ENCODE assay signal across 21 cellular contexts in the genomic region with DNA sequence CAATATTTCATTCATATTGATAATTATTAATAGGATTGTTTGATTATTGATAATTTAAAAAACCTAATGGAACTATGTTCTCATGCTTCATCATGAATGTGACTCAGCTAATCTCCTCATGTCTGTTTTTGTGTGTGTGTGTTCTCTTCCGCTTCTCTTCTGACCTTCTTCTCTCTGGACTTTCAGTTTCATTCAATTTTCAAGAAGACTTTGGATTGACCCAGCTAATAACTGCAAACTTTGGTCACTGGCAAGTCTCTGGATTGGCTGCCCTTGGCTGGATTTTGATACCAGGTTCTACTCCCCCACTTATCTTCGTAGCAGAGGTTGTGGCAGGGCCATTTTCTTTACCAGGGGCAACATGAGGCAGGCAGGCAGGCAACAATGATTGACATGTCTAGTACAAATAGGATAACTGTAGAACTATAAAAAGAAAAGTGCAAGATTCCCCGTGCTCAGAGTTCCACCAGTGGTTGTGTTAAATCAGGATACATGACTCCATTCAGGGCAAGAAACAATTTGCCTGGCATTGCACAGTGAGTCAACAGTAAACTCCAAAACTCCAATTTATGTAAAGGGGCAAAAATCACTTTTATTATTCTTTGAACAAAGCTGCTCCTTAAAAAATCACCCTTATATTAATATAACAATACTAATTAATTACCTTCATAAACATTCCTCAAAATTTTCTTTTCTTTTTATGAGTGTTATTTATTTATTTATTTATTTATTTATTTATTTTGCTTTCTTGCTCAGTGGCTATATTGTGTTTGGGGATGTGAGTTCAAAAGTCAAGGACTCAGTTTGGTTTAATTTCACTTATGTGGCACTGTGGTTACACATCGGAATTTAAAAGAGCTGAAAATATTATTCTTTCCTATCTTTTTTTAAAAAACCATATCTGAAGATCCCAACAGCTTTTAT.
DNase-seq lines count a peak whose midpoint lies in the region; ATAC-seq, FAIRE-seq and TF ChIP-seq lines count a peak whose summit lies in the region.
"Had no signal": no experiment of that assay in that cellular context is flagged by ENCODE, and none has a peak within 500 bp of the region (broad histone marks: within the 10 kb centered on the region; RNA-seq: fewer than 3 reads in every experiment).

No MANE protein-coding gene starts in this region.

- WGBS in A549 (ENCODE audit: missing lambda C conversion rate), result 78% methylated on average over 4 of the region's 4 CpGs

- no peak for TF ChIP-seq RAD21 in A549 (conservative IDR thresholded peaks at IDR 0.05 in 1 of 2, IDR thresholded peaks at IDR 0.05 in 1 of 2)

- H3K9ac ChIP-seq in neural progenitor cell, result no peak overlapping the region

- no peaks in the 10 kb centered on the region for H3K27me3 Mint-ChIP-seq in GM23338 (ENCODE audit: insufficient read depth, low read depth, poor library complexity)
- H3K27me3 Mint-ChIP-seq in neural progenitor cell (ENCODE audit: insufficient read depth, low read depth), result no peaks in the 10 kb centered on the region
- H3K27me3 Mint-ChIP-seq in CD4-positive, alpha-beta T cell, result no peaks in the 10 kb centered on the region

- no peak for TF ChIP-seq EP300 in A549 (IDR thresholded peaks at IDR 0.05)

- intact Hi-C loops in CD4-positive, alpha-beta T cell (cut with DNase I, micrococcal nuclease), result no loop called here

- POLR2A ChIA-PET in A549 (lab: Yijun Ruan, JAX), result interaction anchor here (1.2 kb wide), 1 partner anchor 167 kb away, joined by 7 read pairs; no protein-coding TSS in a partner anchor
- POLR2A ChIA-PET in CD4-positive, alpha-beta T cell (lab: Charles Lee), result no interaction called here

- H4K20me1 ChIP-seq in GM23338 (replicated peaks; ENCODE audit: insufficient read depth), result no peaks in the 10 kb centered on the region
- H4K20me1 ChIP-seq in neural progenitor cell (ENCODE audit: low read depth), result no peaks in the 10 kb centered on the region

- H3K27me3 ChIP-seq in GM23338 (ENCODE audit: insufficient read depth) (no peaks in the 10 kb centered on the region), neural progenitor cell (no peaks in the 10 kb centered on the region)
- no peaks in the 10 kb centered on the region for H3K27me3 ChIP-seq in CD4-positive, alpha-beta T cell (ENCODE audit: control insufficient read depth, insufficient read depth, low read length)
- H3K27me3 ChIP-seq: BE2C had no signal

- H3K9me2 ChIP-seq in GM23338 (ENCODE audit: insufficient read depth), result no peaks in the 10 kb centered on the region; the same call in 1 of the 2 replicates

- H3K4me3 Mint-ChIP-seq in GM23338 (no peak overlapping the region), neural progenitor cell (no peak overlapping the region)
- H3K4me3 Mint-ChIP-seq in CD4-positive, alpha-beta T cell, result no peak overlapping the region
- H3K4me3 Mint-ChIP-seq: CD8-positive, alpha-beta T cell had no signal

- H3K27ac Mint-ChIP-seq in GM23338 (0 out of 2 replicates have a peak overlapping the region, but pooled peaks have one; percentile 29), neural progenitor cell (no peak overlapping the region)
- H3K27ac Mint-ChIP-seq in CD4-positive, alpha-beta T cell, result no peak overlapping the region
- H3K27ac Mint-ChIP-seq: CD8-positive, alpha-beta T cell had no signal

- no peaks in the 10 kb centered on the region; the same call in 1 of the 2 replicates for H3K36me3 ChIP-seq in GM23338 (ENCODE audit: insufficient read depth)
- H3K36me3 ChIP-seq in neural progenitor cell, result no peaks in the 10 kb centered on the region
- H3K36me3 ChIP-seq: BE2C had no signal

- DNase-seq in A549 (ENCODE audit: low read depth in 1 of 2, low spot score in 1 of 2), result no peak
- no peak for DNase-seq in GM23338 (ENCODE audit: low spot score)
- no peak for DNase-seq in neural progenitor cell (ENCODE audit: low spot score)
- DNase-seq in SHP77 treated with DMSO at 0.1 percent for 48 hours (lab: John Stamatoyannopoulos, UW), result no peak
- no peak for DNase-seq in CD4-positive, alpha-beta T cell
- DNase-seq in NCI-H748 (lab: John Stamatoyannopoulos, UW; ENCODE audit: unreplicated experiment), result no peak
- DNase-seq: BE2C; CD8-positive, alpha-beta T cell; COR-L47; DMS153; DMS79 treated with DMSO at 0.1 percent for 48 hours; EL; GDM1 had no signal

- no peak overlapping the region for H3K4me2 ChIP-seq in A549
- no peak overlapping the region for H3K4me2 ChIP-seq in GM23338
- H3K4me2 ChIP-seq in neural progenitor cell, result no peak overlapping the region

- H3K4me3 ChIP-seq in A549, result no peak overlapping the region
- H3K4me3 ChIP-seq in GM23338, result no peak overlapping the region
- no peak overlapping the region for H3K4me3 ChIP-seq in neural progenitor cell

- no peaks in the 10 kb centered on the region for H3F3A ChIP-seq in GM23338 (replicated peaks; ENCODE audit: low read depth)
- no peaks in the 10 kb centered on the region for H3F3A ChIP-seq in neural progenitor cell (ENCODE audit: low read depth)

- no peak overlapping the region; a peak in 2 of 6 replicates for H3K27ac ChIP-seq in A549
- H3K27ac ChIP-seq in GM23338 (ENCODE audit: low read depth), result no peak overlapping the region
- H3K27ac ChIP-seq in neural progenitor cell, result no peak overlapping the region
- no peak overlapping the region for H3K27ac ChIP-seq in CD4-positive, alpha-beta T cell (ENCODE audit: low read depth, low read length)
- H3K27ac ChIP-seq: C4-2B, HL-60 had no signal

- H3K79me2 ChIP-seq in GM23338 (replicated peaks; ENCODE audit: insufficient read depth), result no peaks in the 10 kb centered on the region
- no peaks in the 10 kb centered on the region for H3K79me2 ChIP-seq in neural progenitor cell (ENCODE audit: low read depth)

- no peak for TF ChIP-seq POLR2A in A549 (IDR thresholded peaks at IDR 0.05; ENCODE audit: low read length)

- CTCF ChIA-PET in A549 (lab: Yijun Ruan, JAX), result interaction anchor here (1.3 kb wide), 1 partner anchor 10 kb away, joined by 3 read pairs; no protein-coding TSS in a partner anchor
- CTCF ChIA-PET in CD4-positive, alpha-beta T cell (lab: Charles Lee), result no interaction called here

- no peak for FAIRE-seq in A549 (lab: Jason Lieb, UNC)
- peak; percentile 61 for FAIRE-seq in endometrium (lab: Jason Lieb, UNC)
- FAIRE-seq: D721Med, GM12892, GM19239 had no signal

- H3K9me3 Mint-ChIP-seq in GM23338 (peaks cover 16% of the 10 kb centered on the region), neural progenitor cell (peaks cover 15% of the 10 kb centered on the region)
- peaks cover 3% of the 10 kb centered on the region for H3K9me3 Mint-ChIP-seq in CD4-positive, alpha-beta T cell

- peaks cover 3% of the 10 kb centered on the region; the same call in 1 of the 3 replicates for H3K4me1 ChIP-seq in A549
- 0 out of 2 replicates have a peak, but pooled peaks cover 9% of the 10 kb centered on the region for H3K4me1 ChIP-seq in GM23338 (ENCODE audit: insufficient read depth)
- peaks cover 25% of the 10 kb centered on the region for H3K4me1 ChIP-seq in neural progenitor cell
- H3K4me1 ChIP-seq: BE2C had no signal

- H3K36me3 Mint-ChIP-seq in GM23338 (ENCODE audit: low read depth), result peaks cover 17% of the 10 kb centered on the region
- H3K36me3 Mint-ChIP-seq in neural progenitor cell, result peaks cover 2% of the 10 kb centered on the region
- H3K36me3 Mint-ChIP-seq in CD4-positive, alpha-beta T cell (ENCODE audit: low read depth), result no peaks in the 10 kb centered on the region
- H3K36me3 Mint-ChIP-seq: CD8-positive, alpha-beta T cell had no signal

- ATAC-seq in A549 (no peak), GM23338 (no peak), GM19397 (IDR thresholded peaks at IDR 0.05; ENCODE audit: unreplicated experiment) (no peak)
- ATAC-seq in CD4-positive, alpha-beta T cell (ENCODE audit: poor library complexity), result no peak
- ATAC-seq: CD8-positive, alpha-beta T cell; HCT116 had no signal

- peaks cover 11% of the 10 kb centered on the region; the same call in 2 of the 3 replicates for H3K9me3 ChIP-seq in A549
- H3K9me3 ChIP-seq in neural progenitor cell (ENCODE audit: low read depth), result peaks cover 3% of the 10 kb centered on the region
- no peaks in the 10 kb centered on the region for H3K9me3 ChIP-seq in CD4-positive, alpha-beta T cell (ENCODE audit: control insufficient read depth, low read length)
- H3K9me3 ChIP-seq: BE2C had no signal

- H3K4me1 Mint-ChIP-seq in GM23338, result peaks cover 20% of the 10 kb centered on the region; the same call in 2 of the 3 replicates
- peaks cover 3% of the 10 kb centered on the region for H3K4me1 Mint-ChIP-seq in neural progenitor cell
- H3K4me1 Mint-ChIP-seq in CD4-positive, alpha-beta T cell (ENCODE audit: low read depth), result no peaks in the 10 kb centered on the region

- H2AFZ ChIP-seq in GM23338, result peak overlapping the region; percentile 49
- peak overlapping the region; percentile 30 for H2AFZ ChIP-seq in neural progenitor cell (replicated peaks)

- no peak for TF ChIP-seq CTCF in A549 (IDR thresholded peaks at IDR 0.05)
- no peak for TF ChIP-seq CTCF in GM23338 (conservative IDR thresholded peaks at IDR 0.05; ENCODE audit: low read depth in 2 of 2)
- TF ChIP-seq CTCF in neural progenitor cell (IDR thresholded peaks at IDR 0.05), result no peak
- TF ChIP-seq CTCF in CD4-positive, alpha-beta T cell (IDR thresholded peaks at IDR 0.05), result no peak

TF ChIP-seq in A549, 52 proteins besides CTCF, POLR2A, EP300 and RAD21 (continues in another document):
- TF ChIP-seq HEYL (CRISPR knock-in tag; IDR thresholded peaks at IDR 0.05) (no peak), FOXS1 (CRISPR knock-in tag; IDR thresholded peaks at IDR 0.05) (no peak), ESRRA (IDR thresholded peaks at IDR 0.05; ENCODE audit: borderline replicate concordance, low read length) (no peak), TFCP2L1 (CRISPR knock-in tag; IDR thresholded peaks at IDR 0.05) (no peak)
- TF ChIP-seq, protein P1, sequence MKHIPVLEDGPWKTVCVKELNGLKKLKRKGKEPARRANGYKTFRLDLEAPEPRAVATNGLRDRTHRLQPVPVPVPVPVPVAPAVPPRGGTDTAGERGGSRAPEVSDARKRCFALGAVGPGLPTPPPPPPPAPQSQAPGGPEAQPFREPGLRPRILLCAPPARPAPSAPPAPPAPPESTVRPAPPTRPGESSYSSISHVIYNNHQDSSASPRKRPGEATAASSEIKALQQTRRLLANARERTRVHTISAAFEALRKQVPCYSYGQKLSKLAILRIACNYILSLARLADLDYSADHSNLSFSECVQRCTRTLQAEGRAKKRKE (CRISPR knock-in tag; IDR thresholded peaks at IDR 0.05; ENCODE audit: low read depth), result no peak

TF ChIP-seq in GM23338, 12 proteins besides CTCF, POLR2A, EP300 and RAD21 (continues in another document):
- TF ChIP-seq ZNF114 (CRISPR knock-in tag; IDR thresholded peaks at IDR 0.05) (no peak), NANOG (IDR thresholded peaks at IDR 0.05; ENCODE audit: borderline replicate concordance) (no peak), JUNB (IDR thresholded peaks at IDR 0.05; ENCODE audit: unreplicated experiment) (no peak), STAT1 (IDR thresholded peaks at IDR 0.05; ENCODE audit: unreplicated experiment) (no peak)
